16 cellular contexts compared by ENCODE assay signal in genomic region chr1:65339866-65340483, GRCh38. TPM values are rescaled to one million over a fixed set of nuclear protein-coding genes. Genes with fewer than 3 reads are reported as not detected.
A peak's percentile ranks its signal among the peaks of the same experiment; 100 is the strongest.
DNase-seq lines count a peak whose midpoint lies in the region; ATAC-seq, FAIRE-seq and TF ChIP-seq lines count a peak whose summit lies in the region.
"Had no signal": no experiment of that assay in that cellular context is flagged by ENCODE, and none has a peak within 500 bp of the region (broad histone marks: within the 10 kb centered on the region; RNA-seq: fewer than 3 reads in every experiment).

No MANE protein-coding gene starts in this region.

- dilution Hi-C loops in mammary epithelial cell (cut with HindIII; ENCODE audit: low sequenced_read_pairs) = no loop called here

- no peaks in the 10 kb centered on the region for H3K27me3 ChIP-seq in mammary epithelial cell (ENCODE audit: insufficient read depth, low read length)
- H3K27me3 ChIP-seq: upper lobe of left lung had no signal

- H4K20me1 ChIP-seq in mammary epithelial cell (ENCODE audit: insufficient read depth, low read length) = no peaks in the 10 kb centered on the region

- FAIRE-seq in H54 (lab: Jason Lieb, UNC) = no peak

- no peak overlapping the region for H2AFZ ChIP-seq in mammary epithelial cell (ENCODE audit: low read depth, low read length)

- no peaks in the 10 kb centered on the region for H3K9me3 Mint-ChIP-seq in activated T-cell treated with anti-CD3 and anti-CD28 coated beads, Interleukin-2, amount 50 U/mL, for 4 hours
- H3K9me3 Mint-ChIP-seq: natural killer cell; stimulated activated effector memory CD8-positive, alpha-beta T cell treated with anti-CD3 and anti-CD28 coated beads, Interleukin-12 subunit alpha, Interleukin-12 subunit beta, amount 100 ng/mL, for 72 hours had no signal

- peak; percentile 5 for DNase-seq in H54 (ENCODE audit: insufficient read length, low spot score)
- DNase-seq in NCI-H69 (lab: John Stamatoyannopoulos, UW) = peak; percentile 7
- peak; percentile 42 for DNase-seq in mammary epithelial cell
- peak; percentile 3 to 8 for DNase-seq in lung microvascular endothelial cell (ENCODE audit: low read depth in 2 of 2)
- DNase-seq in NCI-H510A treated with DMSO at 0.1 percent for 48 hours (lab: John Stamatoyannopoulos, UW) = no peak
- DNase-seq in left lobe of liver (ENCODE audit: low spot score) = no peak
- DNase-seq in activated T-cell treated with anti-CD3 and anti-CD28 coated beads, Interleukin-2, amount 50 U/mL, for 4 hours = no peak
- DNase-seq: activated gamma-delta T cell treated with Interleukin-2 at 50 U/mL for 16 hours; H7; hypothalamus; natural killer cell; retina; stimulated activated CD4-positive, alpha-beta T cell treated with anti-CD3 and anti-CD28 coated beads, Interleukin-4, amount 100 ng/mL, for 4 hours; upper lobe of left lung had no signal

- H3K27me3 Mint-ChIP-seq in activated T-cell treated with anti-CD3 and anti-CD28 coated beads, Interleukin-2, amount 50 U/mL, for 4 hours (ENCODE audit: low read depth) = no peaks in the 10 kb centered on the region

- H3K36me3 ChIP-seq in mammary epithelial cell (ENCODE audit: insufficient read depth, low read length) = no peaks in the 10 kb centered on the region
- H3K36me3 ChIP-seq: upper lobe of left lung had no signal

- no peak overlapping the region for H3K9ac ChIP-seq in mammary epithelial cell (ENCODE audit: insufficient read depth, low read length)

- no peaks in the 10 kb centered on the region for H3K4me1 Mint-ChIP-seq in activated T-cell treated with anti-CD3 and anti-CD28 coated beads, Interleukin-2, amount 50 U/mL, for 4 hours (ENCODE audit: low read depth)
- H3K4me1 Mint-ChIP-seq: natural killer cell; stimulated activated effector memory CD8-positive, alpha-beta T cell treated with anti-CD3 and anti-CD28 coated beads, Interleukin-12 subunit alpha, Interleukin-12 subunit beta, amount 100 ng/mL, for 72 hours had no signal

- H3K4me3 ChIP-seq in mammary epithelial cell (replicated peaks in 1 of 3; ENCODE audit: insufficient read depth in 1 of 3, low read depth in 2 of 3, low read length in 3 of 3) = no peak overlapping the region
- H3K4me3 ChIP-seq: upper lobe of left lung had no signal

- no peaks in the 10 kb centered on the region for H3K9me3 ChIP-seq in mammary epithelial cell (replicated peaks; ENCODE audit: insufficient read depth, low read length)
- H3K9me3 ChIP-seq: upper lobe of left lung had no signal

- H3K79me2 ChIP-seq in mammary epithelial cell (ENCODE audit: insufficient read depth, low read length) = no peaks in the 10 kb centered on the region

- no peak for ATAC-seq in left lobe of liver
- ATAC-seq in activated T-cell treated with anti-CD3 and anti-CD28 coated beads, Interleukin-2, amount 50 U/mL, for 4 hours = no peak
- ATAC-seq: natural killer cell had no signal

- H3K4me1 ChIP-seq in mammary epithelial cell (ENCODE audit: insufficient read depth, low read length) = peaks cover 30% of the 10 kb centered on the region
- H3K4me1 ChIP-seq: upper lobe of left lung had no signal

- no peak overlapping the region for H3K4me3 Mint-ChIP-seq in activated T-cell treated with anti-CD3 and anti-CD28 coated beads, Interleukin-2, amount 50 U/mL, for 4 hours
- H3K4me3 Mint-ChIP-seq: natural killer cell; stimulated activated effector memory CD8-positive, alpha-beta T cell treated with anti-CD3 and anti-CD28 coated beads, Interleukin-12 subunit alpha, Interleukin-12 subunit beta, amount 100 ng/mL, for 72 hours had no signal

- 96% methylated on average over 3 of the region's 3 CpGs for WGBS in mammary epithelial cell (ENCODE audit: low coverage, missing lambda C conversion rate)

- TF ChIP-seq POLR2A in H54 (IDR thresholded peaks at IDR 0.05; ENCODE audit: low read depth, low read length) = no peak

- intact Hi-C loops in mammary epithelial cell (cut with micrococcal nuclease) = loop anchor here (5.0 kb wide), 1 partner anchor 78 kb away; no protein-coding TSS in a partner anchor

- CTCF ChIA-PET in mammary epithelial cell (lab: Charles Lee; ENCODE audit: low non-redundant PET) = no interaction called here

- no peaks in the 10 kb centered on the region for H3K36me3 Mint-ChIP-seq in activated T-cell treated with anti-CD3 and anti-CD28 coated beads, Interleukin-2, amount 50 U/mL, for 4 hours (ENCODE audit: insufficient read depth)
- H3K36me3 Mint-ChIP-seq: natural killer cell; stimulated activated effector memory CD8-positive, alpha-beta T cell treated with anti-CD3 and anti-CD28 coated beads, Interleukin-12 subunit alpha, Interleukin-12 subunit beta, amount 100 ng/mL, for 72 hours had no signal

- BruUV-seq in mammary epithelial cell (replicated peaks; lab: Mats Ljungman, UMichigan) = no TSS peak

- in situ Hi-C loops in mammary epithelial cell (cut with MboI; ENCODE audit: low sequenced_read_pairs in 2 of 2) = no loop called here

- H3K4me2 ChIP-seq in mammary epithelial cell (ENCODE audit: insufficient read depth, low read depth, low read length) = no peak overlapping the region

- no peak for TF ChIP-seq CTCF in mammary epithelial cell (conservative IDR thresholded peaks at IDR 0.05 in 1 of 2, IDR thresholded peaks at IDR 0.05 in 1 of 2; ENCODE audit: extremely low read depth in 1 of 2, insufficient read depth in 1 of 2, low read depth in 1 of 2, low read length in 2 of 2)

- H3K27ac ChIP-seq in mammary epithelial cell (ENCODE audit: insufficient read depth, low read depth, low read length) = no peak overlapping the region
- H3K27ac ChIP-seq: upper lobe of left lung, VCaP had no signal

RNA-seq across cellular contexts. Expression of gene DNAJC6, which starts 30.6 kb away (rescaled TPM):
- total RNA-seq in mammary epithelial cell (10 to 100 TPM in 1 of 2 donors, 1 to 10 TPM in 1; 6.6 to 28.5 TPM), lung microvascular endothelial cell (2.8 and 7.7 TPM in 2 replicates), left lobe of liver (0.25 TPM)
- 3.4 TPM for polyA plus RNA-seq in mammary epithelial cell
- 36.5 TPM for polyA minus RNA-seq in mammary epithelial cell
- total RNA-seq in activated T-cell treated with anti-CD3 and anti-CD28 coated beads, Interleukin-2, amount 50 U/mL, for 4 hours = 1 to 10 TPM; 1.3 to 2.5 (median 2.1) TPM

Comparison
In these comparisons a context has a peak if more than half of its experiments do, and no peak if none do; other contexts are left out.
1. DNase-seq: peak in H54 (single experiment), NCI-H69 (single experiment), mammary epithelial cell (single experiment) and lung microvascular endothelial cell (2 of 2); none in NCI-H510A treated with DMSO at 0.1 percent for 48 hours (single experiment), left lobe of liver (single experiment) and activated T-cell treated with anti-CD3 and anti-CD28 coated beads, Interleukin-2, amount 50 U/mL, for 4 hours (single experiment).